Comparison of ENCODE assay signal across 25 cellular contexts in the genomic region with DNA sequence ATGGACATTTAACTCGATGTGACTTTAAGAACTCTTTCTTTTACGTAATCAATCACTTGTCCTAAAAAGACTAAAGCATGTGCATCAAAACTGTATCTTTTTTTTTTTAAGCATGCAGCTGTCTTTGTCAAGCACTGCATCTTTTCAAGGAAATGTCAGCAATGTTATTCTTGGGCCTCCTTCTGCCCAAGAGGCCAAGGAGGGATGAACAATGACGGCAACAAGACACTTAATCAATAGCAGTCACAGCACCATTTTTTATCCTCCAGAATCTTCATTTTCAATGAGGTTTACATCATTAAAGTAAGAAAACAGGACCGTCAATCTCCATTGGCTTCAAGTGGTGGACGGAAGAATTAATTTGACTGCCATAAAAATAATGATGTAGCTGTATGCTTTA.
"Had no signal": no experiment of that assay in that cellular context is flagged by ENCODE, and none has a peak within 500 bp of the region (broad histone marks: within the 10 kb centered on the region; RNA-seq: fewer than 3 reads in every experiment).

No MANE protein-coding gene starts in this region.

- H3K4me3 ChIP-seq: gastroesophageal sphincter, heart right ventricle, left ventricle myocardium inferior, lower lobe of right lung, right lobe of liver, smooth muscle cell, suprapubic skin, transverse colon, vagina had no signal

- H3K4me1 ChIP-seq: foreskin keratinocyte, gastroesophageal sphincter, lower lobe of right lung, parathyroid adenoma, right lobe of liver, suprapubic skin, transverse colon, vagina had no signal

- H3K36me3 Mint-ChIP-seq: natural killer cell had no signal

- H2AFZ ChIP-seq: parathyroid adenoma had no signal

- H3K4me2 ChIP-seq: smooth muscle cell had no signal

- H3K4me3 Mint-ChIP-seq: effector memory CD8-positive, alpha-beta T cell; natural killer cell; neural crest cell; stimulated activated naive CD8-positive, alpha-beta T cell treated with anti-CD3 and anti-CD28 coated beads, Interleukin-15, amount 100 ng/mL, for 72 hours had no signal

- DNase-seq: cortex of kidney; effector memory CD8-positive, alpha-beta T cell; foreskin keratinocyte; heart right ventricle; hippocampal formation; left colon; left ventricle myocardium inferior; lower lobe of right lung; natural killer cell; right lobe of liver; stimulated activated CD4-positive, alpha-beta T cell treated with anti-CD3 and anti-CD28 coated beads, Interleukin-12 subunit alpha, Interleukin-12 subunit beta, amount 100 ng/mL, for 4 hours; stimulated activated CD4-positive, alpha-beta T cell treated with anti-CD3 and anti-CD28 coated beads, Interleukin-1b, Interleukin-23, amount 100 ng/mL, for 48 hours; stimulated activated CD4-positive, alpha-beta T cell treated with anti-CD3 and anti-CD28 coated beads, Interleukin-4, amount 100 ng/mL, for 1 hour; stimulated activated CD8-positive, alpha-beta memory T cell treated with anti-CD3 and anti-CD28 coated beads, Interleukin-4, amount 100 ng/mL, for 48 hours; stimulated activated naive CD4-positive, alpha-beta T cell; stimulated activated naive CD8-positive, alpha-beta T cell treated with anti-CD3 and anti-CD28 coated beads, Interleukin-15, amount 100 ng/mL, for 72 hours; transverse colon had no signal

- H3K27me3 ChIP-seq: foreskin keratinocyte, gastroesophageal sphincter, heart right ventricle, neutrophil, suprapubic skin, transverse colon, vagina had no signal

- H3K9me3 Mint-ChIP-seq: effector memory CD8-positive, alpha-beta T cell; natural killer cell; neural crest cell; stimulated activated naive CD8-positive, alpha-beta T cell treated with anti-CD3 and anti-CD28 coated beads, Interleukin-15, amount 100 ng/mL, for 72 hours had no signal

- H3K27me3 Mint-ChIP-seq: effector memory CD8-positive, alpha-beta T cell; stimulated activated naive CD8-positive, alpha-beta T cell treated with anti-CD3 and anti-CD28 coated beads, Interleukin-15, amount 100 ng/mL, for 72 hours had no signal

- H3K36me3 ChIP-seq: gastroesophageal sphincter, heart right ventricle, left ventricle myocardium inferior, lower lobe of right lung, neutrophil, right lobe of liver, suprapubic skin, transverse colon, vagina had no signal

- H3K9me3 ChIP-seq: gastroesophageal sphincter, heart right ventricle, left ventricle myocardium inferior, lower lobe of right lung, neutrophil, right lobe of liver, suprapubic skin, transverse colon, vagina had no signal

- H3K9ac ChIP-seq: parathyroid adenoma had no signal

- H3K4me1 Mint-ChIP-seq: natural killer cell; stimulated activated naive CD8-positive, alpha-beta T cell treated with anti-CD3 and anti-CD28 coated beads, Interleukin-15, amount 100 ng/mL, for 72 hours had no signal

- H3K27ac Mint-ChIP-seq: effector memory CD8-positive, alpha-beta T cell; natural killer cell; progenitor cell of endocrine pancreas; stimulated activated naive CD8-positive, alpha-beta T cell treated with anti-CD3 and anti-CD28 coated beads, Interleukin-15, amount 100 ng/mL, for 72 hours had no signal

- H3K27ac ChIP-seq: foreskin keratinocyte, gastroesophageal sphincter, heart right ventricle, left ventricle myocardium inferior, lower lobe of right lung, neutrophil, parathyroid adenoma, right lobe of liver, suprapubic skin, transverse colon, vagina had no signal
